Comparison of ENCODE assay signal across 1 cellular context in genomic region chr6:82205793-82206425, GRCh38.
TF ChIP-seq lines count a peak whose summit lies in the region.

No MANE protein-coding gene starts in this region.

TF ChIP-seq in K562, 482 proteins besides CTCF, POLR2A, EP300 and RAD21 (continued from another document and continues in another):
- no peak for TF ChIP-seq RNF219 (CRISPR knock-in tag; IDR thresholded peaks at IDR 0.05)
- TF ChIP-seq ZZZ3 (IDR thresholded peaks at IDR 0.05), result no peak
- no peak for TF ChIP-seq ID3 (CRISPR knock-in tag; IDR thresholded peaks at IDR 0.05)
- TF ChIP-seq ID3 (tag; IDR thresholded peaks at IDR 0.05), result no peak
- TF ChIP-seq ZNF41 (CRISPR knock-in tag; conservative IDR thresholded peaks at IDR 0.05), result no peak
- peak; percentile 45; the same call in 1 of the 2 replicates for TF ChIP-seq CREM (IDR thresholded peaks at IDR 0.05; ENCODE audit: low read depth)
- TF ChIP-seq MLLT1 (IDR thresholded peaks at IDR 0.05), result 0 out of 4 replicates have a peak, but pooled peaks of 1 of the 2 experiments have one; percentile 32
- no peak for TF ChIP-seq ZNF24 (IDR thresholded peaks at IDR 0.05)
- no peak for TF ChIP-seq EZH2 (IDR thresholded peaks at IDR 0.05; ENCODE audit: borderline replicate concordance, low read depth, low read length)
- TF ChIP-seq MEF2A (IDR thresholded peaks at IDR 0.05; ENCODE audit: control insufficient read depth, low read depth, low read length), result no peak
- no peak for TF ChIP-seq TARDBP (IDR thresholded peaks at IDR 0.05)
- TF ChIP-seq ZBTB7A (IDR thresholded peaks at IDR 0.05; ENCODE audit: borderline replicate concordance, control insufficient read depth, low read depth, low read length), result no peak
- no peak for TF ChIP-seq PHF8 (IDR thresholded peaks at IDR 0.05; ENCODE audit: borderline replicate concordance, low read length)
- no peak for TF ChIP-seq ARID2 (IDR thresholded peaks at IDR 0.05)
- TF ChIP-seq MEF2D (tag; conservative IDR thresholded peaks at IDR 0.05; ENCODE audit: low read depth), result 0 out of 2 replicates have a peak, but pooled peaks have one; percentile 33
- no peak for TF ChIP-seq KLF1 (tag; IDR thresholded peaks at IDR 0.05)
- TF ChIP-seq MTA1 (IDR thresholded peaks at IDR 0.05; ENCODE audit: borderline replicate concordance), result peak; percentile 47; the same call in 1 of the 2 replicates
- no peak for TF ChIP-seq YY1 (IDR thresholded peaks at IDR 0.05; ENCODE audit: borderline replicate concordance in 1 of 3, control insufficient read depth in 1 of 3, extremely low read depth in 1 of 3, insufficient read depth in 3 of 3, insufficient read length in 1 of 3, insufficient replicate concordance in 2 of 3, low read depth in 1 of 3, low read length in 2 of 3)
- TF ChIP-seq HDAC3 (IDR thresholded peaks at IDR 0.05; ENCODE audit: borderline replicate concordance, partially characterized antibody), result peak; percentile 78
- TF ChIP-seq SRSF7 (optimal IDR thresholded peaks at IDR 0.05; ENCODE audit: low read depth, low read length), result no peak
- TF ChIP-seq TFAM (CRISPR knock-in tag; conservative IDR thresholded peaks at IDR 0.05), result no peak
- 0 out of 4 replicates have a peak, but pooled peaks of 1 of the 2 experiments have one; percentile 40 for TF ChIP-seq MNT (conservative IDR thresholded peaks at IDR 0.05)
- TF ChIP-seq MXD1 (CRISPR knock-in tag; IDR thresholded peaks at IDR 0.05; ENCODE audit: borderline replicate concordance, poor library complexity, severe bottlenecking), result no peak
- TF ChIP-seq SLC30A9 (CRISPR knock-in tag; IDR thresholded peaks at IDR 0.05), result no peak
- TF ChIP-seq NFE2L1 (tag; IDR thresholded peaks at IDR 0.05; ENCODE audit: borderline replicate concordance, low read depth), result no peak
- TF ChIP-seq JUN (IDR thresholded peaks at IDR 0.05; ENCODE audit: borderline replicate concordance, low read depth, low read length), result no peak
- TF ChIP-seq JUN (CRISPR knock-in tag; IDR thresholded peaks at IDR 0.05; ENCODE audit: borderline replicate concordance), result no peak
- TF ChIP-seq PRDM10 (IDR thresholded peaks at IDR 0.05; ENCODE audit: partially characterized antibody), result peak; percentile 27
- TF ChIP-seq HLTF (IDR thresholded peaks at IDR 0.05), result no peak
- no peak for TF ChIP-seq SNRNP70 (optimal IDR thresholded peaks at IDR 0.05; ENCODE audit: low read depth, low read length)
- no peak for TF ChIP-seq ASH1L (IDR thresholded peaks at IDR 0.05; ENCODE audit: borderline replicate concordance, low read depth, partially characterized antibody)
- TF ChIP-seq SRSF3 (IDR thresholded peaks at IDR 0.05; ENCODE audit: insufficient read depth, low read length), result no peak
- no peak for TF ChIP-seq KLF6 (CRISPR knock-in tag; IDR thresholded peaks at IDR 0.05; ENCODE audit: borderline replicate concordance)
- no peak for TF ChIP-seq ZNF644 (tag; IDR thresholded peaks at IDR 0.05; ENCODE audit: low read depth)
- peak; percentile 64; the same call in 1 of the 2 replicates for TF ChIP-seq FOXA1 (IDR thresholded peaks at IDR 0.05; ENCODE audit: borderline replicate concordance)
- no peak for TF ChIP-seq E2F4 (CRISPR knock-in tag; IDR thresholded peaks at IDR 0.05; ENCODE audit: low read depth)
- peak; percentile 22; the same call in 1 of the 2 replicates for TF ChIP-seq ZNF592 (IDR thresholded peaks at IDR 0.05)
- TF ChIP-seq ARID3A (IDR thresholded peaks at IDR 0.05; ENCODE audit: borderline replicate concordance, low read depth, low read length), result peak; percentile 77; the same call in 1 of the 2 replicates
